In genomic region chr4:113759696-113760093, GRCh38 we compare ENCODE assay signal across 8 cellular contexts. TPM values are rescaled to one million over a fixed set of nuclear protein-coding genes. Genes with fewer than 3 reads are reported as not detected.
DNase-seq lines count a peak whose midpoint lies in the region; ATAC-seq, FAIRE-seq and TF ChIP-seq lines count a peak whose summit lies in the region.

No MANE protein-coding gene starts in this region.

- H3K36me3 Mint-ChIP-seq in activated T-cell treated with anti-CD3 and anti-CD28 coated beads, Interleukin-2, amount 50 U/mL, for 72 hours (ENCODE audit: insufficient read depth in 2 of 2) = peaks cover 17 to 23% of the 10 kb centered on the region in 2 donors
- H3K36me3 Mint-ChIP-seq in astrocyte (ENCODE audit: low read depth, unreplicated experiment) = no peaks in the 10 kb centered on the region

- peaks cover 6% of the 10 kb centered on the region for H3K36me3 ChIP-seq in astrocyte (ENCODE audit: insufficient read depth, low read length)
- peaks cover 0 to 1% (median 0%) of the 10 kb centered on the region in 4 donors for H3K36me3 ChIP-seq in right lobe of liver
- H3K36me3 ChIP-seq in tibial nerve = peaks cover 0 to 4% (median 0%) of the 10 kb centered on the region in 3 donors

- ATAC-seq in activated T-cell treated with anti-CD3 and anti-CD28 coated beads, Interleukin-2, amount 50 U/mL, for 72 hours (replicated peaks in 1 of 2) = no peak
- ATAC-seq in right lobe of liver = no peak
- ATAC-seq in GM21723 (IDR thresholded peaks at IDR 0.05; ENCODE audit: unreplicated experiment) = no peak
- ATAC-seq in GM19397 (IDR thresholded peaks at IDR 0.05; ENCODE audit: unreplicated experiment) = no peak

- H3K4me1 Mint-ChIP-seq in activated T-cell treated with anti-CD3 and anti-CD28 coated beads, Interleukin-2, amount 50 U/mL, for 72 hours (ENCODE audit: low read depth) = peaks cover 59% of the 10 kb centered on the region
- peaks cover 22% of the 10 kb centered on the region for H3K4me1 Mint-ChIP-seq in astrocyte (ENCODE audit: low read depth, unreplicated experiment)

- H4K20me1 ChIP-seq in astrocyte (ENCODE audit: insufficient read depth, low read length) = no peaks in the 10 kb centered on the region

- intact Hi-C loops in right lobe of liver (cut with DNase I) = loop anchor here in 1 of 2 donors (5.0 kb wide), 1 partner anchor 352 kb away; no protein-coding TSS in a partner anchor

- peak overlapping the region; percentile 86 to 99 for H3K4me3 Mint-ChIP-seq in activated T-cell treated with anti-CD3 and anti-CD28 coated beads, Interleukin-2, amount 50 U/mL, for 72 hours
- H3K4me3 Mint-ChIP-seq in astrocyte (ENCODE audit: unreplicated experiment) = peak overlapping the region; percentile 99

- peak overlapping the region; percentile 98 for H3K4me2 ChIP-seq in astrocyte (ENCODE audit: low read length)

- peak overlapping the region; percentile 98 for H3K27ac ChIP-seq in astrocyte (ENCODE audit: low read depth, low read length)
- peak overlapping the region; percentile 94 to 99 (median 99) for H3K27ac ChIP-seq in right lobe of liver
- peak overlapping the region; percentile 97 to 99 (median 98) for H3K27ac ChIP-seq in tibial nerve

- H3K4me3 ChIP-seq in astrocyte (ENCODE audit: insufficient read depth, low read depth, low read length) (peak overlapping the region; percentile 86), right lobe of liver (peak overlapping the region; percentile 49 to 75 (median 74)), tibial nerve (peak overlapping the region; percentile 75 to 95 (median 86))

- H2AFZ ChIP-seq in astrocyte (ENCODE audit: low read depth, low read length) = peak overlapping the region; percentile 39

- peaks cover 62% of the 10 kb centered on the region for H3K79me2 ChIP-seq in astrocyte (ENCODE audit: insufficient read depth, low read length)

- TF ChIP-seq CTCF in astrocyte (IDR thresholded peaks at IDR 0.05; ENCODE audit: insufficient read depth, low read depth, low read length) (no peak), right lobe of liver (IDR thresholded peaks at IDR 0.05) (no peak), tibial nerve (IDR thresholded peaks at IDR 0.05) (no peak)

- no peak for DNase-seq in activated T-cell treated with anti-CD3 and anti-CD28 coated beads, Interleukin-2, amount 50 U/mL, for 72 hours
- DNase-seq in activated T-cell treated with anti-CD3 and anti-CD28 coated beads for 4 hours = no peak
- no peak for DNase-seq in astrocyte (ENCODE audit: low read depth)
- no peak for DNase-seq in right lobe of liver
- no peak for DNase-seq in tibial nerve (ENCODE audit: low spot score in 2 of 2)
- DNase-seq in SK-N-DZ (ENCODE audit: low spot score) = no peak

- H3K27me3 Mint-ChIP-seq in activated T-cell treated with anti-CD3 and anti-CD28 coated beads, Interleukin-2, amount 50 U/mL, for 72 hours (ENCODE audit: low read depth) = no peaks in the 10 kb centered on the region
- no peaks in the 10 kb centered on the region for H3K27me3 Mint-ChIP-seq in astrocyte (ENCODE audit: low read depth, unreplicated experiment)

- no peak for TF ChIP-seq EP300 in tibial nerve (IDR thresholded peaks at IDR 0.05)

- WGBS in right lobe of liver (ENCODE audit: insufficient coverage, low coverage, low lambda C conversion rate, missing lambda C conversion rate) = 5% methylated on average over 4 of the region's 4 CpGs
- 16 to 25% methylated on average over 4 of the region's 4 CpGs for WGBS in tibial nerve, 2 donors

- peak overlapping the region; percentile 92 for H3K27ac Mint-ChIP-seq in activated T-cell treated with anti-CD3 and anti-CD28 coated beads, Interleukin-2, amount 50 U/mL, for 72 hours
- H3K27ac Mint-ChIP-seq in astrocyte (ENCODE audit: unreplicated experiment) = peak overlapping the region; percentile 87

- peak overlapping the region; percentile 97 for H3K9ac ChIP-seq in astrocyte (ENCODE audit: low read length)

- TF ChIP-seq POLR2A in right lobe of liver (IDR thresholded peaks at IDR 0.05) = no peak
- TF ChIP-seq POLR2A in tibial nerve (IDR thresholded peaks at IDR 0.05) = no peak

- H3K9me3 Mint-ChIP-seq in activated T-cell treated with anti-CD3 and anti-CD28 coated beads, Interleukin-2, amount 50 U/mL, for 72 hours = no peaks in the 10 kb centered on the region
- H3K9me3 Mint-ChIP-seq in astrocyte (ENCODE audit: unreplicated experiment) = no peaks in the 10 kb centered on the region

- H3K4me1 ChIP-seq in astrocyte (ENCODE audit: insufficient read depth, low read length) = peaks cover 33% of the 10 kb centered on the region
- H3K4me1 ChIP-seq in right lobe of liver = peaks cover 0 to 19% (median 4%) of the 10 kb centered on the region in 4 donors
- H3K4me1 ChIP-seq in tibial nerve = peaks cover 0 to 53% (median 14%) of the 10 kb centered on the region in 4 donors

- H3K9me3 ChIP-seq in astrocyte (ENCODE audit: insufficient read depth, low read depth, low read length) = no peaks in the 10 kb centered on the region
- no peaks in the 10 kb centered on the region for H3K9me3 ChIP-seq in right lobe of liver
- no peaks in the 10 kb centered on the region for H3K9me3 ChIP-seq in tibial nerve

- FAIRE-seq in astrocyte (lab: Jason Lieb, UNC) = no peak

- H3K27me3 ChIP-seq in astrocyte (ENCODE audit: insufficient read depth, low read length) = no peaks in the 10 kb centered on the region
- H3K27me3 ChIP-seq in right lobe of liver = no peaks in the 10 kb centered on the region
- no peaks in the 10 kb centered on the region for H3K27me3 ChIP-seq in tibial nerve

RNA-seq across cellular contexts. Expression of gene CAMK2D, which starts 1.8 kb away (rescaled TPM):
- 10 to 100 TPM; 85.0 to 92.9 TPM for total RNA-seq in activated T-cell treated with anti-CD3 and anti-CD28 coated beads, Interleukin-2, amount 50 U/mL, for 72 hours
- 69.8 and 80.8 TPM in 2 replicates for total RNA-seq in astrocyte
- 10 to 100 TPM; 17.0 to 30.6 (median 22.6) TPM for total RNA-seq in right lobe of liver
- 10 to 100 TPM; 30.3 to 58.5 (median 34.6) TPM for total RNA-seq in tibial nerve
- polyA plus RNA-seq in SK-N-DZ (2014; cell fraction: cytosol; rRNA removed) = 12.0 and 12.3 TPM in 2 replicates
- polyA plus RNA-seq in SK-N-DZ (2014; cell fraction: nucleus; rRNA removed) = 7.2 and 9.5 TPM in 2 replicates
